In the genomic region with DNA sequence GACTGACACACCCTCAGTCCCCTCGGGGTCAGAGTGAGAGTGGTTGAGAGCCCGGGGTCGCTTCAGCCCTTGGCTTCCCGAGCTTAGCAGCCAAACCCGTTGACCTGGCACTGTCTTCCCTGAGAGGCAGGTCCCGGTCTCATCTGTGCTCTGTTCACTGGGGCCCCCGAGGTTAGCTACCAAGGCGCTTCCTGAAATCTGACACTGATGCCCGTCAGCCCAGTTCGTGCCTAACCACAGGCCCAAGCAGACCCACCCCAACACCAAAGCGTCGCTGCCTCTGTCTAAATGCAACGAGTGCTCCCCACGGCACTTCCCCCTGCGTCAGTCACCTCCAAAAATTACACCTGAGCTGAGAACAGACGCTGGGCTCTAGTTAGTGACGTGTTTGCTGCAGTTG, we compare ENCODE assay signal across 1 cellular context. TPM values are rescaled to one million over a fixed set of nuclear protein-coding genes. Genes with fewer than 3 reads are reported as not detected.
"Had no signal": no experiment of that assay in that cellular context is flagged by ENCODE, and none has a peak within 500 bp of the region (broad histone marks: within the 10 kb centered on the region; RNA-seq: fewer than 3 reads in every experiment).

No MANE protein-coding gene starts in this region.

RNA-seq across cellular contexts. Expression of a gene that starts 26.1 kb away (rescaled TPM):
- total RNA-seq: mononuclear cell had no signal
